In genomic region chr2:28664120-28664842, GRCh38 we compare ENCODE assay signal across 9 cellular contexts.
DNase-seq lines count a peak whose midpoint lies in the region; ATAC-seq, FAIRE-seq and TF ChIP-seq lines count a peak whose summit lies in the region.
"Had no signal": no experiment of that assay in that cellular context is flagged by ENCODE, and none has a peak within 500 bp of the region (broad histone marks: within the 10 kb centered on the region; RNA-seq: fewer than 3 reads in every experiment).

No MANE protein-coding gene starts in this region.

- ATAC-seq in PC-3: no peak
- no peak for ATAC-seq in activated CD4-positive, alpha-beta T cell treated with anti-CD3 and anti-CD28 coated beads for 36 hours
- ATAC-seq in GM19395 (IDR thresholded peaks at IDR 0.05; ENCODE audit: unreplicated experiment): no peak
- no peak for ATAC-seq in GM18519 (IDR thresholded peaks at IDR 0.05; ENCODE audit: low FRiP score, unreplicated experiment)

- no peaks in the 10 kb centered on the region for H3K36me3 ChIP-seq in PC-3 (ENCODE audit: low read depth, low read length)
- no peaks in the 10 kb centered on the region for H3K36me3 ChIP-seq in H1 (ENCODE audit: control insufficient read depth in 2 of 4, insufficient read depth in 4 of 4, low read length in 3 of 4)
- no peaks in the 10 kb centered on the region for H3K36me3 ChIP-seq in mesenchymal stem cell (ENCODE audit: control insufficient read depth in 1 of 2, insufficient read depth in 2 of 2, low read depth in 1 of 2, low read length in 2 of 2)
- no peaks in the 10 kb centered on the region for H3K36me3 ChIP-seq in thyroid gland
- no peaks in the 10 kb centered on the region for H3K36me3 ChIP-seq in CD4-positive, alpha-beta memory T cell (ENCODE audit: insufficient read depth, low read length)

- no peak overlapping the region for H3K27ac ChIP-seq in PC-3 (ENCODE audit: low read length)
- no peak overlapping the region for H3K27ac ChIP-seq in H1 (ENCODE audit: low read depth, low read length)
- H3K27ac ChIP-seq in mesenchymal stem cell (ENCODE audit: low read length, poor library complexity, severe bottlenecking): no peak overlapping the region
- peak overlapping the region; percentile 50 to 71 (median 52) for H3K27ac ChIP-seq in thyroid gland
- no peak overlapping the region for H3K27ac ChIP-seq in CD4-positive, alpha-beta memory T cell (ENCODE audit: low read depth, low read length)

- H2BK20ac ChIP-seq in H1 (ENCODE audit: low read length): no peak overlapping the region

- 0 out of 2 replicates have a peak overlapping the region, but pooled peaks have one; percentile 64 for H3K4me2 ChIP-seq in PC-3 (ENCODE audit: low read length)
- no peak overlapping the region for H3K4me2 ChIP-seq in H1 (ENCODE audit: insufficient read depth in 1 of 2, low read depth in 2 of 2, low read length in 2 of 2)
- no peak overlapping the region for H3K4me2 ChIP-seq in mesenchymal stem cell (ENCODE audit: low read length, poor library complexity, severe bottlenecking)

- no peak overlapping the region for H3K4me3 Mint-ChIP-seq in activated CD4-positive, alpha-beta T cell treated with anti-CD3 and anti-CD28 coated beads for 36 hours
- no peak overlapping the region for H3K4me3 Mint-ChIP-seq in CD4-positive, alpha-beta memory T cell
- H3K4me3 Mint-ChIP-seq: stimulated activated naive CD8-positive, alpha-beta T cell treated with anti-CD3 and anti-CD28 coated beads, Interleukin-15, Interleukin-2, amounts not matched to agents 100 ng/mL and 50 ng/mL, for 24 hours had no signal

- H3K4me3 ChIP-seq in PC-3 (ENCODE audit: low read length) (no peak overlapping the region), H1 (ENCODE audit: extremely low read depth in 1 of 4, insufficient read depth in 2 of 4, low read depth in 3 of 4, low read length in 4 of 4) (no peak overlapping the region), mesenchymal stem cell (ENCODE audit: insufficient read depth in 1 of 2, low read depth in 1 of 2, low read length in 2 of 2) (peak overlapping the region in 1 of 2 experiments; percentile 1), thyroid gland (replicated peaks in 1 of 3) (no peak overlapping the region)
- H3K4me3 ChIP-seq in CD4-positive, alpha-beta memory T cell (ENCODE audit: low read length in 2 of 2): no peak overlapping the region

- H4K91ac ChIP-seq in H1 (replicated peaks; ENCODE audit: insufficient read length, low read length) (no peak overlapping the region), mesenchymal stem cell (ENCODE audit: low read length) (peak overlapping the region; percentile 48)

- H3K27ac Mint-ChIP-seq in activated CD4-positive, alpha-beta T cell treated with anti-CD3 and anti-CD28 coated beads for 36 hours: no peak overlapping the region
- peak overlapping the region in 2 of 7 donors; percentile 17 to 36 for H3K27ac Mint-ChIP-seq in CD4-positive, alpha-beta memory T cell
- H3K27ac Mint-ChIP-seq: stimulated activated naive CD8-positive, alpha-beta T cell treated with anti-CD3 and anti-CD28 coated beads, Interleukin-15, Interleukin-2, amounts not matched to agents 100 ng/mL and 50 ng/mL, for 24 hours had no signal

- H3K36me3 Mint-ChIP-seq in activated CD4-positive, alpha-beta T cell treated with anti-CD3 and anti-CD28 coated beads for 36 hours (ENCODE audit: low read depth): no peaks in the 10 kb centered on the region
- no peaks in the 10 kb centered on the region for H3K36me3 Mint-ChIP-seq in CD4-positive, alpha-beta memory T cell

- H3K14ac ChIP-seq in H1 (ENCODE audit: insufficient read length) (no peak overlapping the region), mesenchymal stem cell (ENCODE audit: low read length in 2 of 2) (no peak overlapping the region)

- H4K5ac ChIP-seq in H1 (ENCODE audit: insufficient read length, low read depth, low read length): no peak overlapping the region

- no peaks in the 10 kb centered on the region; the same call in 1 of the 2 replicates for H3K23me2 ChIP-seq in H1 (ENCODE audit: low read depth, low read length)

- no peak overlapping the region for H2AFZ ChIP-seq in PC-3 (ENCODE audit: low read length)
- H2AFZ ChIP-seq in H1 (ENCODE audit: low read length): no peak overlapping the region
- H2AFZ ChIP-seq in mesenchymal stem cell (ENCODE audit: low read depth, low read length): no peak overlapping the region

- intact Hi-C loops in PC-3 (cut with micrococcal nuclease) (loop anchor here (5.0 kb wide), 1 partner anchor 52 kb away; no protein-coding TSS in a partner anchor), thyroid gland (cut with DNase I) (loop anchor here (10.0 kb wide), 2 partner anchors 51 to 69 kb away; no protein-coding TSS in a partner anchor)
- intact Hi-C loops in activated CD4-positive, alpha-beta T cell treated with anti-CD3 and anti-CD28 coated beads for 36 hours (cut with DNase I, micrococcal nuclease): no loop called here
- intact Hi-C loops in CD4-positive, alpha-beta memory T cell (cut with micrococcal nuclease): no loop called here

- no peak overlapping the region for H3K56ac ChIP-seq in H1 (replicated peaks; ENCODE audit: insufficient read length, low read depth, low read length)

- H3K79me1 ChIP-seq in H1 (ENCODE audit: low read depth, low read length) (no peaks in the 10 kb centered on the region), mesenchymal stem cell (replicated peaks; ENCODE audit: low read length, poor library complexity, severe bottlenecking) (no peaks in the 10 kb centered on the region)

- H2BK5ac ChIP-seq in H1 (ENCODE audit: low read depth, low read length) (no peak overlapping the region), mesenchymal stem cell (ENCODE audit: low read depth, low read length, poor library complexity, severe bottlenecking) (no peak overlapping the region)

- POLR2A ChIA-PET in PC-3 (lab: Charles Lee; ENCODE audit: unreplicated experiment): interaction anchor here (0.6 to 0.7 kb wide), 3 partner anchors 30 to 396 kb away, joined by 3 to 7 read pairs (median 4); no protein-coding TSS in a partner anchor
- POLR2A ChIA-PET in H1 (lab: Charles Lee; ENCODE audit: partially characterized antibody): no interaction called here
- POLR2A ChIA-PET in activated CD4-positive, alpha-beta T cell treated with anti-CD3 and anti-CD28 coated beads for 36 hours (lab: Charles Lee): no interaction called here
- POLR2A ChIA-PET in CD4-positive, alpha-beta memory T cell (lab: Charles Lee; ENCODE audit: partially characterized antibody): interaction anchor here (1.6 kb wide), 1 partner anchor 87 kb away, joined by 7 read pairs; the partner anchor contains the start of gene PPP1CB

- no peak overlapping the region for H3K23ac ChIP-seq in H1 (ENCODE audit: insufficient read length)
- H3K23ac ChIP-seq in mesenchymal stem cell (ENCODE audit: low read length in 2 of 2): no peak overlapping the region

- H3K9me3 ChIP-seq in PC-3 (ENCODE audit: low read length): no peaks in the 10 kb centered on the region
- no peaks in the 10 kb centered on the region for H3K9me3 ChIP-seq in H1 (ENCODE audit: insufficient read depth in 2 of 2, low read depth in 1 of 2, low read length in 1 of 2)
- no peaks in the 10 kb centered on the region for H3K9me3 ChIP-seq in mesenchymal stem cell (ENCODE audit: control insufficient read depth, low read length)
- H3K9me3 ChIP-seq in thyroid gland: no peaks in the 10 kb centered on the region
- no peaks in the 10 kb centered on the region for H3K9me3 ChIP-seq in CD4-positive, alpha-beta memory T cell (ENCODE audit: control insufficient read depth in 1 of 2, low read length in 2 of 2)

- no peaks in the 10 kb centered on the region for H3K27me3 ChIP-seq in PC-3 (ENCODE audit: low read length)
- no peaks in the 10 kb centered on the region for H3K27me3 ChIP-seq in H1 (replicated peaks in 1 of 4; ENCODE audit: control insufficient read depth in 3 of 4, extremely low read depth in 1 of 4, insufficient read depth in 3 of 4, low read length in 3 of 4)
- H3K27me3 ChIP-seq in mesenchymal stem cell (ENCODE audit: control insufficient read depth in 1 of 2, insufficient read depth in 1 of 2, low read length in 2 of 2): no peaks in the 10 kb centered on the region
- H3K27me3 ChIP-seq in thyroid gland: no peaks in the 10 kb centered on the region
- H3K27me3 ChIP-seq in CD4-positive, alpha-beta memory T cell (ENCODE audit: insufficient read depth, low read length): no peaks in the 10 kb centered on the region

- H3K9ac ChIP-seq in PC-3 (ENCODE audit: low read length) (no peak overlapping the region), H1 (replicated peaks in 1 of 4; ENCODE audit: extremely low read depth in 1 of 4, low read depth in 3 of 4, low read length in 3 of 4) (no peak overlapping the region), mesenchymal stem cell (ENCODE audit: low read length) (peak overlapping the region; percentile 67)

- TF ChIP-seq POLR2A in H1 (IDR thresholded peaks at IDR 0.05; ENCODE audit: control extremely low read depth in 1 of 2, low read depth in 2 of 2, low read length in 2 of 2) (no peak), thyroid gland (IDR thresholded peaks at IDR 0.05) (no peak)

- CTCF ChIA-PET in PC-3 (lab: Charles Lee) (interaction anchor here (2.4 kb wide), 1 partner anchor 70 kb away, joined by 13 read pairs; no protein-coding TSS in a partner anchor), H1 (lab: Charles Lee; ENCODE audit: partially characterized antibody) (interaction anchor here (0.9 to 2.5 kb wide), 13 partner anchors 8 to 95 kb away, joined by 3 to 6 read pairs (median 3); no protein-coding TSS in a partner anchor)
- CTCF ChIA-PET in activated CD4-positive, alpha-beta T cell treated with anti-CD3 and anti-CD28 coated beads for 36 hours (lab: Charles Lee): interaction anchor here (0.5 to 1.5 kb wide), 4 partner anchors 70 to 1618 kb away, joined by 3 to 6 read pairs (median 3); no protein-coding TSS in a partner anchor
- CTCF ChIA-PET in CD4-positive, alpha-beta memory T cell (lab: Charles Lee; ENCODE audit: partially characterized antibody): interaction anchor here (1.9 kb wide), 1 partner anchor 70 kb away, joined by 9 read pairs; no protein-coding TSS in a partner anchor

- H2BK12ac ChIP-seq in H1 (ENCODE audit: low read depth, low read length) (no peak overlapping the region), mesenchymal stem cell (ENCODE audit: low read length in 2 of 2) (peak overlapping the region; percentile 50 to 89)

- TF ChIP-seq RAD21 in H1 (IDR thresholded peaks at IDR 0.05 in 1 of 2, conservative IDR thresholded peaks at IDR 0.05 in 1 of 2; ENCODE audit: low read depth in 2 of 2, low read length in 2 of 2): no peak

- TF ChIP-seq CTCF in PC-3 (conservative IDR thresholded peaks at IDR 0.05; ENCODE audit: low read depth, low read length): no peak
- TF ChIP-seq CTCF in H1 (IDR thresholded peaks at IDR 0.05; ENCODE audit: control extremely low read depth in 1 of 3, insufficient read depth in 1 of 3, low read depth in 1 of 3, low read length in 3 of 3): no peak
- TF ChIP-seq CTCF in thyroid gland (IDR thresholded peaks at IDR 0.05): no peak

- H2BK15ac ChIP-seq in H1 (ENCODE audit: low read length) (peak overlapping the region; percentile 0; the same call in 1 of the 2 replicates), mesenchymal stem cell (ENCODE audit: low read depth, poor library complexity, severe bottlenecking) (no peak overlapping the region)

- no peak overlapping the region for H3K4ac ChIP-seq in H1 (replicated peaks; ENCODE audit: insufficient read length, low read depth, low read length)
- H3K4ac ChIP-seq in mesenchymal stem cell (ENCODE audit: low read depth in 1 of 2, low read length in 2 of 2): peak overlapping the region; percentile 7 to 78

- H2BK120ac ChIP-seq in H1 (replicated peaks; ENCODE audit: low read depth, low read length) (no peak overlapping the region), mesenchymal stem cell (ENCODE audit: low read depth, low read length) (peak overlapping the region; percentile 59)

- H4K20me1 ChIP-seq in PC-3 (ENCODE audit: low read length) (no peaks in the 10 kb centered on the region), H1 (replicated peaks in 1 of 2; ENCODE audit: control insufficient read depth in 1 of 2, insufficient read depth in 2 of 2, low read length in 2 of 2) (no peaks in the 10 kb centered on the region)

- no peaks in the 10 kb centered on the region for H3K27me3 Mint-ChIP-seq in activated CD4-positive, alpha-beta T cell treated with anti-CD3 and anti-CD28 coated beads for 36 hours
- H3K27me3 Mint-ChIP-seq in CD4-positive, alpha-beta memory T cell: no peaks in the 10 kb centered on the region
- H3K27me3 Mint-ChIP-seq: stimulated activated naive CD8-positive, alpha-beta T cell treated with anti-CD3 and anti-CD28 coated beads, Interleukin-15, Interleukin-2, amounts not matched to agents 100 ng/mL and 50 ng/mL, for 24 hours had no signal

- H3K18ac ChIP-seq in H1 (ENCODE audit: extremely low read depth, low read length) (no peak overlapping the region), mesenchymal stem cell (ENCODE audit: low read depth in 1 of 2, low read length in 2 of 2) (peak overlapping the region; percentile 82 to 90)

- H4K8ac ChIP-seq in H1 (ENCODE audit: extremely low read depth, insufficient read depth, low read length): no peak overlapping the region
- H4K8ac ChIP-seq in mesenchymal stem cell (ENCODE audit: low read length): peak overlapping the region; percentile 85

- H3K9me3 Mint-ChIP-seq in activated CD4-positive, alpha-beta T cell treated with anti-CD3 and anti-CD28 coated beads for 36 hours (ENCODE audit: low read depth): no peaks in the 10 kb centered on the region
- H3K9me3 Mint-ChIP-seq in CD4-positive, alpha-beta memory T cell: peaks cover 0 to under 1% (median 0%) of the 10 kb centered on the region in 8 donors
- H3K9me3 Mint-ChIP-seq: stimulated activated naive CD8-positive, alpha-beta T cell treated with anti-CD3 and anti-CD28 coated beads, Interleukin-15, Interleukin-2, amounts not matched to agents 100 ng/mL and 50 ng/mL, for 24 hours had no signal

- H3K9me2 ChIP-seq in PC-3 (replicated peaks; ENCODE audit: low read length): no peaks in the 10 kb centered on the region

- FAIRE-seq in H1 (lab: Jason Lieb, UNC): no peak

- TF ChIP-seq EP300 in H1 (IDR thresholded peaks at IDR 0.05; ENCODE audit: borderline replicate concordance in 1 of 2, low read depth in 2 of 2, low read length in 2 of 2): no peak

- H3F3A ChIP-seq in PC-3 (ENCODE audit: low read length, unreplicated experiment): peaks cover 5% of the 10 kb centered on the region

- H2AK5ac ChIP-seq in H1 (ENCODE audit: low read depth, low read length) (no peak overlapping the region), mesenchymal stem cell (ENCODE audit: low read length, severe bottlenecking) (no peak overlapping the region)

- 93% methylated on average over 17 of the region's 22 CpGs; no CpG with 5 or more reads in 1 of the 2 experiments for WGBS in H1 (ENCODE audit: extremely low coverage in 1 of 2, insufficient coverage in 1 of 2, insufficient read length in 1 of 2, insufficient replicate concordance in 2 of 2, low coverage in 1 of 2, low lambda C conversion rate in 2 of 2, missing lambda C conversion rate in 1 of 2), 2 experiments
- WGBS in mesenchymal stem cell: 75% methylated on average over 19 of the region's 22 CpGs
- 56 to 62% methylated on average over 22 of the region's 22 CpGs for WGBS in thyroid gland, 2 donors

- H3K4me1 ChIP-seq in PC-3 (ENCODE audit: insufficient read depth, low read length): peaks cover 39% of the 10 kb centered on the region
- H3K4me1 ChIP-seq in H1 (replicated peaks in 1 of 4; ENCODE audit: control insufficient read depth in 3 of 4, insufficient read depth in 4 of 4, low read length in 3 of 4): peaks cover 0 to 3% (median 0%) of the 10 kb centered on the region in 4 experiments; a peak in 1 of 7 replicates
- H3K4me1 ChIP-seq in mesenchymal stem cell (ENCODE audit: control insufficient read depth, insufficient read depth, low read depth, low read length): peaks cover 21% of the 10 kb centered on the region
- H3K4me1 ChIP-seq in thyroid gland: peaks cover 28 to 48% of the 10 kb centered on the region in 2 donors
- no peaks in the 10 kb centered on the region for H3K4me1 ChIP-seq in CD4-positive, alpha-beta memory T cell (ENCODE audit: insufficient read depth, low read length)

- no peaks in the 10 kb centered on the region for H3K4me1 Mint-ChIP-seq in activated CD4-positive, alpha-beta T cell treated with anti-CD3 and anti-CD28 coated beads for 36 hours
- H3K4me1 Mint-ChIP-seq in CD4-positive, alpha-beta memory T cell: no peaks in the 10 kb centered on the region

- H3K79me2 ChIP-seq in PC-3 (ENCODE audit: low read length) (no peaks in the 10 kb centered on the region), H1 (ENCODE audit: control insufficient read depth in 1 of 2, insufficient read depth in 2 of 2, low read length in 2 of 2) (no peaks in the 10 kb centered on the region)

- no TSS peak for BruUV-seq in PC-3 (replicated peaks; lab: Mats Ljungman, UMichigan)

- no peak for DNase-seq in PC-3
- DNase-seq in H1 (ENCODE audit: low read depth in 1 of 2, low spot score in 2 of 2): no peak
- DNase-seq in mesenchymal stem cell: peak; percentile 65
- DNase-seq in thyroid gland: peak; percentile 18 to 45
- no peak for DNase-seq in activated CD4-positive, alpha-beta T cell treated with anti-CD3 and anti-CD28 coated beads for 36 hours
- no peak for DNase-seq in CD4-positive, alpha-beta memory T cell

Comparison
In these comparisons a context has a peak if more than half of its experiments do, and no peak if none do; other contexts are left out.
1. DNase-seq: peak in mesenchymal stem cell (single experiment) and thyroid gland (2 of 2); none in PC-3 (single experiment), H1 (0 of 2), activated CD4-positive, alpha-beta T cell treated with anti-CD3 and anti-CD28 coated beads for 36 hours (single experiment) and CD4-positive, alpha-beta memory T cell (0 of 5).
2. H3K27ac ChIP-seq: peak in thyroid gland (3 of 3); none in PC-3 (single experiment), H1 (single experiment), mesenchymal stem cell (single experiment) and CD4-positive, alpha-beta memory T cell (single experiment).
3. POLR2A ChIA-PET loops: an anchor here in PC-3 (0.6 to 0.7 kb wide) and CD4-positive, alpha-beta memory T cell (1.6 kb wide); none called in H1 and activated CD4-positive, alpha-beta T cell treated with anti-CD3 and anti-CD28 coated beads for 36 hours.
4. intact Hi-C loops: an anchor here in PC-3 (5.0 kb wide) and thyroid gland (10.0 kb wide); none called in activated CD4-positive, alpha-beta T cell treated with anti-CD3 and anti-CD28 coated beads for 36 hours and CD4-positive, alpha-beta memory T cell.